Comparison of ENCODE assay signal across 13 cellular contexts in the genomic region with DNA sequence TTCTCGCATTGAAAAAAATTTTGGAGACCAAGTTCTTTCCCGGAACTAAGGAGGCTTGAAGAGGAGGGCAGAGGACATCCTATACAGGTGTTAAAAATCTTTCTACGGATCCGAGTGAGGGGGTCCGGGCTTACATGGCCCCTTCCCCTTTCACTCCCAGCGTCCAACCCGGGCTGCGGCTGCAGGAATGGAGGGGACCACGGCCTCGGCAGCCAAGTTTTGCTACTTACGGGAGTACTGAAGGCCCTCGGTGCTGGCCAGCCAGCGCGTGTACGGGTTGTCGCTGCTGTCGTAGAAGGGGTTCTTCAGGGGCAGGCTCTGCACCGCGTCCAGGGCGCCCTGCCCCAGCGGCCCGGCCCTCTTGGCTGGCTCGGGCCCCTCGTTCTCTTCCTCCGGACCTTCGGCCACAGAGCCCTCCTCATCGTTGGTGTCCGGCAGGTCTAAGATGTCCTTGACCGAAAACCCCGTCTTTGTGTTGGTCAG. TPM values are rescaled to one million over a fixed set of nuclear protein-coding genes. Genes with fewer than 3 reads are reported as not detected.
DNase-seq lines count a peak whose midpoint lies in the region; ATAC-seq and TF ChIP-seq lines count a peak whose summit lies in the region.
"Had no signal": no experiment of that assay in that cellular context is flagged by ENCODE, and none has a peak within 500 bp of the region (broad histone marks: within the 10 kb centered on the region; RNA-seq: fewer than 3 reads in every experiment).

No MANE protein-coding gene starts in this region.

- peak overlapping the region; percentile 84 for H3K4me3 ChIP-seq in A673 (ENCODE audit: low read depth, low read length, poor library complexity, severe bottlenecking)
- H3K4me3 ChIP-seq: K562 had no signal

- no peaks in the 10 kb centered on the region for H3K9me3 ChIP-seq in A673 (ENCODE audit: low read depth, low read length, poor library complexity, severe bottlenecking)

- no peaks in the 10 kb centered on the region for H3K36me3 Mint-ChIP-seq in activated naive CD8-positive, alpha-beta T cell treated with anti-CD3 and anti-CD28 coated beads, Interleukin-2, amount 50 U/mL, for 24 hours (ENCODE audit: low read depth)
- H3K36me3 Mint-ChIP-seq in naive thymus-derived CD8-positive, alpha-beta T cell: peaks cover 0 to 2% (median 0%) of the 10 kb centered on the region in 3 donors

- H3K27me3 Mint-ChIP-seq in activated naive CD8-positive, alpha-beta T cell treated with anti-CD3 and anti-CD28 coated beads, Interleukin-2, amount 50 U/mL, for 24 hours: peaks cover 72% of the 10 kb centered on the region
- H3K27me3 Mint-ChIP-seq in naive thymus-derived CD8-positive, alpha-beta T cell: peaks cover 33 to 97% (median 65%) of the 10 kb centered on the region in 5 donors

- ATAC-seq in activated naive CD8-positive, alpha-beta T cell treated with anti-CD3 and anti-CD28 coated beads, Interleukin-2, amount 50 U/mL, for 24 hours: no peak
- ATAC-seq in naive thymus-derived CD8-positive, alpha-beta T cell: no peak
- ATAC-seq in HG02852 (IDR thresholded peaks at IDR 0.05; ENCODE audit: unreplicated experiment) (no peak), HG02884 (IDR thresholded peaks at IDR 0.05; ENCODE audit: unreplicated experiment) (no peak)
- ATAC-seq: esophagus mucosa, K562 had no signal

- intact Hi-C loops in A673 (cut with micrococcal nuclease; ENCODE audit: unreplicated experiment): loop anchor here (10.0 kb wide), 1 partner anchor 1842 kb away; the partner anchor contains the start of gene NXT1

- H3K4me3 Mint-ChIP-seq in activated naive CD8-positive, alpha-beta T cell treated with anti-CD3 and anti-CD28 coated beads, Interleukin-2, amount 50 U/mL, for 24 hours: peak overlapping the region; percentile 36
- H3K4me3 Mint-ChIP-seq in naive thymus-derived CD8-positive, alpha-beta T cell: peak overlapping the region in 9 of 10 donors; percentile 39 to 81 (median 76)

- H3K9me3 Mint-ChIP-seq in activated naive CD8-positive, alpha-beta T cell treated with anti-CD3 and anti-CD28 coated beads, Interleukin-2, amount 50 U/mL, for 24 hours: no peaks in the 10 kb centered on the region
- no peaks in the 10 kb centered on the region for H3K9me3 Mint-ChIP-seq in naive thymus-derived CD8-positive, alpha-beta T cell

- TF ChIP-seq CTCF in A673 (conservative IDR thresholded peaks at IDR 0.05; ENCODE audit: low read depth, low read length) (no peak), GM10266 (IDR thresholded peaks at IDR 0.05; ENCODE audit: control insufficient read depth, insufficient read depth, low read depth, missing control alignments) (no peak)

- CTCF ChIA-PET in A673 (lab: Charles Lee): no interaction called here

- DNase-seq in A673 (ENCODE audit: low spot score) (peak; percentile 60), GM10266 (ENCODE audit: extremely low spot score) (peak; percentile 49), NCI-H510A treated with DMSO at 0.1 percent for 48 hours (lab: John Stamatoyannopoulos, UW) (no peak), germinal center (ENCODE audit: low spot score) (no peak)
- DNase-seq in activated naive CD8-positive, alpha-beta T cell treated with anti-CD3 and anti-CD28 coated beads, Interleukin-2, amount 50 U/mL, for 24 hours: peak; percentile 5
- DNase-seq in naive thymus-derived CD8-positive, alpha-beta T cell: peak in 1 of 10 donors; percentile 28
- DNase-seq: activated naive CD4-positive, alpha-beta T cell treated with anti-CD3 and anti-CD28 coated beads, Interleukin-2, amount 50 U/mL, for 16 hours; DMS153 had no signal

- H3K4me1 ChIP-seq in A673 (ENCODE audit: insufficient read depth, low read length, poor library complexity, severe bottlenecking): peaks cover 15% of the 10 kb centered on the region

- no peak overlapping the region for H3K27ac Mint-ChIP-seq in activated naive CD8-positive, alpha-beta T cell treated with anti-CD3 and anti-CD28 coated beads, Interleukin-2, amount 50 U/mL, for 24 hours
- H3K27ac Mint-ChIP-seq in naive thymus-derived CD8-positive, alpha-beta T cell: no peak overlapping the region

- POLR2A ChIA-PET in A673 (lab: Charles Lee; ENCODE audit: low non-redundant PET): no interaction called here
- POLR2A ChIA-PET in naive thymus-derived CD8-positive, alpha-beta T cell (lab: Charles Lee): no interaction called here

- TSS peak; percentile 17 for BruUV-seq in A673 (replicated peaks; lab: Mats Ljungman, UMichigan)

- H3K27me3 ChIP-seq in A673 (replicated peaks; ENCODE audit: insufficient read depth, low read depth, low read length, poor library complexity): no peaks in the 10 kb centered on the region

- H3K36me3 ChIP-seq in A673 (ENCODE audit: insufficient read depth, low read length, poor library complexity, severe bottlenecking): peaks cover 55% of the 10 kb centered on the region

- H3K4me1 Mint-ChIP-seq in activated naive CD8-positive, alpha-beta T cell treated with anti-CD3 and anti-CD28 coated beads, Interleukin-2, amount 50 U/mL, for 24 hours: peaks cover 43% of the 10 kb centered on the region
- H3K4me1 Mint-ChIP-seq in naive thymus-derived CD8-positive, alpha-beta T cell: peaks cover 20 to 71% (median 56%) of the 10 kb centered on the region in 4 donors

- H3K27ac ChIP-seq in A673 (ENCODE audit: low read depth, low read length, poor library complexity, severe bottlenecking): peak overlapping the region; percentile 94

RNA-seq across cellular contexts. Expression of gene NKX2-2, which starts 0.6 kb away (rescaled TPM):
- 78.8 and 85.1 TPM in 2 replicates for total RNA-seq in A673 (2021)
- total RNA-seq in naive thymus-derived CD8-positive, alpha-beta T cell: not detected
- not detected for polyA plus RNA-seq in naive thymus-derived CD8-positive, alpha-beta T cell
- total RNA-seq: esophagus mucosa, K562, lung microvascular endothelial cell had no signal

Comparison
In these comparisons a context has a peak if more than half of its experiments do, and no peak if none do; other contexts are left out.
1. DNase-seq: peak in A673 (single experiment), GM10266 (single experiment) and activated naive CD8-positive, alpha-beta T cell treated with anti-CD3 and anti-CD28 coated beads, Interleukin-2, amount 50 U/mL, for 24 hours (single experiment); none in NCI-H510A treated with DMSO at 0.1 percent for 48 hours (single experiment) and germinal center (single experiment).
2. RNA of gene NKX2-2, which starts 0.6 kb away (total RNA-seq): 78.8 to 85.1 TPM in A673; not detected in naive thymus-derived CD8-positive, alpha-beta T cell; every median in the first group is over 10 times any median in the second.